Comparison of ENCODE assay signal across 8 cellular contexts in the genomic region with DNA sequence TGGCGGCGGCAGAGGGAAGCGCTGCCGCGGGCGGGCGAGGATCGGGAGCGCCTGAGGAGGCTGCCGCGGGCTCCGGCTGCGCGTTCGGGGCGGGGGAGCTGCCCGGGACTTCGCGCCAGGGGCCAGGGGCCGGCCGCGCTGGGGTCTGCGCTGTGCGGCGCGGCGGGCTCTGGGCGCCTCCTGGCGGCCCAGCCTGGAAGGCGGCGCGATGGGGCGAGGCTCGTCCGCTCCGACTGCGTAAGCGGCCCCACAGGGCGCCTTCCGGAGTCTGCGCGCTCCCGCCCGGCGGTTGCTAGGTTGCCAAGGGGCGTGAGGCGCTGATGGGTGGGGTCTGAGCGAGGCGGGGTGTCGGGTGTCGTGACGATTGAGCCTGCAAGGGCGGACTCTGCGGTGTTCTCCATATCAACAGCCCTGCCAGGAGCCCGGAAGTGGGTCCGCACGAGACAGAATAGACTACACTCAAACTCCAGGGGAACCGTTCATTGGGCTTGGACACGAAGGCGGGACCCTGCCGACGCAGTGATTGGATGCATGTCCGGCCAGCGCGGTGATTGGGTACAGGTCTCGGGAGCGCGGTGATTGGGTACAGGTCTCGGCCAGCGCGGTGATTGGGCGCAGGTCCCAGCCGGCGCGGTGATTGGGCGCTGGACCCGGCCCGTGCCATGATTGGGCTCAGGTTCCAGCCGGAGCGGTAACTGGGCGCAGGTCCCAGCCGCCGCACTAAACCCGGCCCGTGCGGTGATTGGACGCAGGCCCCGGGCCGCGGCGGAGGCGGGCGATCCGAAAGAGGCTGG. TPM values are rescaled to one million over a fixed set of nuclear protein-coding genes. Genes with fewer than 3 reads are reported as not detected.
DNase-seq lines count a peak whose midpoint lies in the region; ATAC-seq, FAIRE-seq and TF ChIP-seq lines count a peak whose summit lies in the region.

TEDC1 (plus strand) TSS at position 675 of the 794 bp plus-strand sequence. CDS start 130 bp downstream, outside the sequence.

- FAIRE-seq in keratinocyte (lab: Jason Lieb, UNC): peak; percentile 87

- DNase-seq in BJ (ENCODE audit: low read depth): peak; percentile 100
- DNase-seq in GM19238 (ENCODE audit: insufficient read length, low spot score): peak; percentile 98
- peak; percentile 98 for DNase-seq in NCI-H510A treated with DMSO at 0.1 percent for 48 hours (lab: John Stamatoyannopoulos, UW)
- peak; percentile 96 to 97 for DNase-seq in activated CD4-positive, alpha-beta T cell treated with anti-CD3 and anti-CD28 coated beads for 24 hours (ENCODE audit: low read depth in 2 of 2)
- peak; percentile 100 for DNase-seq in chondrocyte (ENCODE audit: low spot score)
- DNase-seq in keratinocyte (ENCODE audit: low read depth, low spot score): peak; percentile 99
- peak; percentile 96 to 99 for DNase-seq in stimulated activated CD4-positive, alpha-beta T cell treated with anti-CD3 and anti-CD28 coated beads, Interleukin-15, amount 100 ng/mL, for 1 hour (ENCODE audit: low read depth in 1 of 2, low spot score in 1 of 2)

- dilution Hi-C loops in keratinocyte (cut with MboI; ENCODE audit: extremely low pct_ligation_motif_present, low sequenced_read_pairs): no loop called here

- H3K27me3 Mint-ChIP-seq in chondrocyte (ENCODE audit: low read depth): no peaks in the 10 kb centered on the region

- peaks cover 5% of the 10 kb centered on the region for H4K20me1 ChIP-seq in keratinocyte (ENCODE audit: control insufficient read depth, extremely low read depth, insufficient read depth, low read length)

- no peaks in the 10 kb centered on the region for H3K9me1 ChIP-seq in keratinocyte (ENCODE audit: control insufficient read depth, extremely low read depth, insufficient read depth, low read length)

- no peaks in the 10 kb centered on the region for H3K9me3 Mint-ChIP-seq in chondrocyte (ENCODE audit: low read depth)

- no peaks in the 10 kb centered on the region for H3K36me3 Mint-ChIP-seq in chondrocyte (ENCODE audit: low read depth)

- H3K4me1 Mint-ChIP-seq in chondrocyte (ENCODE audit: low read depth): peaks cover 17% of the 10 kb centered on the region

- peaks cover 15% of the 10 kb centered on the region for H3K4me1 ChIP-seq in keratinocyte (ENCODE audit: control insufficient read depth, extremely low read depth, insufficient read depth, low read length)

- H3K27me3 ChIP-seq in BJ (ENCODE audit: control insufficient read depth, insufficient read depth, low read length) (peaks cover 6% of the 10 kb centered on the region; the same call in 1 of the 2 replicates), keratinocyte (ENCODE audit: control insufficient read depth, extremely low read depth, insufficient read depth, low read length) (peaks cover 24% of the 10 kb centered on the region)

- H3K27ac ChIP-seq in keratinocyte (ENCODE audit: control insufficient read depth, insufficient read depth, low read length): peak within 1 kb of the TSS; percentile 82

- peak within 1 kb of the TSS; percentile 53 for H2AFZ ChIP-seq in keratinocyte (ENCODE audit: control insufficient read depth, low read length)

- TF ChIP-seq CTCF in BJ (IDR thresholded peaks at IDR 0.05; ENCODE audit: insufficient read depth, low read depth, low read length) (peak; percentile 54), chondrocyte (IDR thresholded peaks at IDR 0.05) (peak; percentile 86), keratinocyte (optimal IDR thresholded peaks at IDR 0.05 in 1 of 3, IDR thresholded peaks at IDR 0.05 in 1 of 3, conservative IDR thresholded peaks at IDR 0.05 in 1 of 3; ENCODE audit: extremely low read depth in 1 of 3, insufficient read depth in 2 of 3, low read length in 3 of 3) (peak in 2 of 3 experiments; percentile 50 to 83)

- peak within 1 kb of the TSS; percentile 86 for H3K4me2 ChIP-seq in keratinocyte (ENCODE audit: control insufficient read depth, extremely low read depth, insufficient read depth, low read depth, low read length)

- H3K4me3 ChIP-seq in BJ (ENCODE audit: low read depth, low read length): peak within 1 kb of the TSS; percentile 74
- H3K4me3 ChIP-seq in keratinocyte (ENCODE audit: control insufficient read depth in 2 of 3, extremely low read depth in 1 of 3, insufficient read depth in 2 of 3, low read depth in 1 of 3, low read length in 3 of 3): peak within 1 kb of the TSS; percentile 68 to 84 (median 73)

- POLR2A ChIA-PET in BJ (lab: Charles Lee): no interaction called here

- peak; percentile 63 for ATAC-seq in HG03442 (IDR thresholded peaks at IDR 0.05; ENCODE audit: unreplicated experiment)

- peak within 1 kb of the TSS; percentile 72 for H3K4me3 Mint-ChIP-seq in chondrocyte (ENCODE audit: unreplicated experiment)

- peak within 1 kb of the TSS; percentile 88 for H3K27ac Mint-ChIP-seq in chondrocyte (ENCODE audit: unreplicated experiment)

- H3K36me3 ChIP-seq in BJ (ENCODE audit: control insufficient read depth, insufficient read depth, low read length) (no peaks in the 10 kb centered on the region; the same call in 1 of the 2 replicates), keratinocyte (ENCODE audit: control insufficient read depth in 2 of 2, extremely low read depth in 1 of 2, insufficient read depth in 2 of 2, low read length in 2 of 2) (peaks cover 0 to 2% of the 10 kb centered on the region in 2 experiments)

- CTCF ChIA-PET in BJ (lab: Yijun Ruan, JAX): interaction anchor here (0.6 to 4.2 kb wide), 19 partner anchors 9 to 133 kb away, joined by 3 to 84 read pairs (median 6); no protein-coding TSS in a partner anchor

- peak within 1 kb of the TSS; percentile 87 for H3K9ac ChIP-seq in keratinocyte (ENCODE audit: control insufficient read depth, extremely low read depth, insufficient read depth, low read length)

- H3K9me3 ChIP-seq in keratinocyte (ENCODE audit: control insufficient read depth, low read depth, low read length): no peaks in the 10 kb centered on the region

- H3K79me2 ChIP-seq in keratinocyte (ENCODE audit: control insufficient read depth, insufficient read depth, low read length): no peaks in the 10 kb centered on the region

RNA-seq across cellular contexts. Expression of gene TEDC1, which starts in this region (rescaled TPM):
- polyA plus RNA-seq in BJ (2011; rRNA removed) (3.3 and 6.4 TPM in 2 replicates), keratinocyte (4.2 to 5.0 TPM (median 5.0 TPM) in 3 replicates)
- polyA minus RNA-seq in BJ (2011; rRNA and poly(A)+ RNA removed): 1.3 and 2.2 TPM in 2 replicates
- total RNA-seq in chondrocyte: 12.9 to 15.5 TPM (median 14.3 TPM) in 3 replicates
- 0.85 TPM for polyA plus RNA-seq in keratinocyte (2011; ENCODE audit: low read depth)
- polyA plus RNA-seq in keratinocyte (2011; cell fraction: cytosol; rRNA removed): 1.6 and 5.4 TPM in 2 replicates
- 5.5 and 5.6 TPM in 2 replicates for polyA plus RNA-seq in keratinocyte (2011; cell fraction: nucleus; rRNA removed)
- 2.0 and 10.5 TPM in 2 replicates for polyA plus RNA-seq in keratinocyte (2012; ENCODE audit: low replicate concordance)
- polyA minus RNA-seq in keratinocyte: 2.0 to 6.2 TPM (median 3.5 TPM) in 3 replicates
- 8.6 TPM for polyA minus RNA-seq in keratinocyte (2011; cell fraction: cytosol; rRNA and poly(A)+ RNA removed)
- 2.7 and 3.4 TPM in 2 replicates for polyA minus RNA-seq in keratinocyte (2011; cell fraction: nucleus; rRNA and poly(A)+ RNA removed)

Comparison
In these comparisons a context has a peak if more than half of its experiments do, and no peak if none do; other contexts are left out.
1. Peak in every context shown above with its lines: DNase-seq, ATAC-seq, H3K4me3 ChIP-seq and H3K27ac ChIP-seq.